ENCODE assay signal across 16 cellular contexts in the genomic region with DNA sequence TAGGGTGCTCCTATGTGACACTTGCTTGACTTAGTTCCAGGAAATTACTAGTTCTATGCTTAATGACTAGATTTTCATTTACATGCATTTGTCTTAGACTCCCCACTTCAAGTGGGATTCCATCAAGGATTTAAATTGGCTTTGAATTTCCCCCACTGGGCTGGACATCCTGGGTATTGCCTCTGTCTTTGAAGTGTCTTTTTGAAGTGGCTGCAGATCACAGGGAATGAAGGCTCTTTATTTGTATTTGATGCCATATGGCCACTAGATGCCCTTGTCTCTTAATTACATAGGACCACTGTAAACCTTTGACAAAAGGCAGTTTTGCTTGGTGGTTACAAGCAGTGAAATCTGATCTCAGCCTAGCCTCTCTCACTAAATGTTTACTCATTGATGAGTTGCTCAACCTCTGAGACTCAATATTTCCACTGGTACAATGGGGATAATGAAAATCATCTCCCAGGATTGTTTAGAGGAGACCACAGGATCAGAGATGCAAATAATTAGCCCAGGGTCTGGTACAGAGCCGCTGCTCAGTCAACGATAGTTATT.
DNase-seq lines count a peak whose midpoint lies in the region; ATAC-seq and TF ChIP-seq lines count a peak whose summit lies in the region.
"Had no signal": no experiment of that assay in that cellular context is flagged by ENCODE, and none has a peak within 500 bp of the region (broad histone marks: within the 10 kb centered on the region; RNA-seq: fewer than 3 reads in every experiment).

No MANE protein-coding gene starts in this region.

- no peak for TF ChIP-seq CTCF in epithelial cell of esophagus (IDR thresholded peaks at IDR 0.05; ENCODE audit: insufficient read depth, low read depth, low read length, missing control alignments)

- ATAC-seq in HG02642 (IDR thresholded peaks at IDR 0.05; ENCODE audit: poor library complexity, unreplicated experiment) = no peak
- ATAC-seq: activated T-cell treated with anti-CD3 and anti-CD28 coated beads, Interleukin-2, amount 50 U/mL, for 4 hours had no signal

- H3K4me3 ChIP-seq in epithelial cell of esophagus (ENCODE audit: low read length) = no peak overlapping the region

- peak; percentile 40 for DNase-seq in NCI-H2171 treated with DMSO at 0.1 percent for 48 hours (lab: John Stamatoyannopoulos, UW)
- DNase-seq in NCI-H2171 (lab: John Stamatoyannopoulos, UW) = no peak
- DNase-seq in NCI-H1105 treated with DMSO at 0.1 percent for 48 hours (lab: John Stamatoyannopoulos, UW) = peak; percentile 46
- peak; percentile 93 for DNase-seq in NCI-H524 treated with DMSO at 0.1 percent for 48 hours (lab: John Stamatoyannopoulos, UW)
- DNase-seq in epithelial cell of esophagus (ENCODE audit: low read depth) = peak; percentile 7
- no peak for DNase-seq in amniotic stem cell (lab: John Stamatoyannopoulos, UW)
- no peak for DNase-seq in SIG-M5 treated with dmso at 0.1 percent for 504 hours (lab: John Stamatoyannopoulos, UW; ENCODE audit: unreplicated experiment)
- DNase-seq: 8988T; activated B cell treated with CpG ODN at 0.5 μM for 24 hours; activated naive CD4-positive, alpha-beta T cell treated with anti-CD3 and anti-CD28 coated beads, Interleukin-2, amount 10 ng/mL, durations not matched to agents 7 days and 5 days; activated T-cell treated with anti-CD3 and anti-CD28 coated beads, Interleukin-2, amount 50 U/mL, for 4 hours; MM.1S; NCI-H226; retina; stimulated activated CD8-positive, alpha-beta memory T cell treated with anti-CD3 and anti-CD28 coated beads, Interleukin-4, amount 100 ng/mL, for 48 hours had no signal

Comparison
In these comparisons a context has a peak if more than half of its experiments do, and no peak if none do; other contexts are left out.
1. DNase-seq: peak in NCI-H2171 treated with DMSO at 0.1 percent for 48 hours (single experiment), NCI-H1105 treated with DMSO at 0.1 percent for 48 hours (single experiment), NCI-H524 treated with DMSO at 0.1 percent for 48 hours (single experiment) and epithelial cell of esophagus (single experiment); none in NCI-H2171 (single experiment), amniotic stem cell (single experiment) and SIG-M5 treated with dmso at 0.1 percent for 504 hours (single experiment).